8 cellular contexts compared by ENCODE assay signal in the genomic region with DNA sequence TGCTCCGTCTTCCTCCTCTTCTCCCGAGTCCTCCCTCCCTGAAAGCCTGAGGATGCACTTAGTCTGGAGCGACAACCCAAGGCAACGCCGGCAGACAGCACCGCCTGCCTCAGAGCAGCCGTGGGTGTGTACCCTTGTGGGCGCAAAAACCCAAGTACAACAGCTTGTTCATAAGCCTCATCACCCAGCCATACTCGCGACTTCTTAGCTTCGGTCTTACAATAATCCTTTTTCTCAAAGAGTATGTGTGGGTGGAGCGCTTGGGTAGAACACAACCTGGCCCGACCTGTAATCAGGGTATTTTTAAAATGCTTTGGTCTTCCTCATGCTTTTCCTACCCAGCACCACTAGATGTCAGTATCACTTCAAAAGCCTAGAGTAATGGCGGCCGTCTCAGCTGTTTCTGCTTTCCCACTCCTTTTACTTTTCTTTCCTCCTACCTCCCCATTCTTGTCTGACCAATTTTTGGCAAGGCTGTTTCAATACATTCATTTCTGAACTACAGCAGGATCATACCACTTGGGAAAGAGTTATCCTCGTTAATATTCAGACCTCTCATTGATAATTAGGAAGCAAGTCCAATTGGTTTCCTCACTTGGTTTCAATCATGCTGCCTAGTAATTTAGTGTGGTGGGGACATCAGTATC.
DNase-seq lines count a peak whose midpoint lies in the region; ATAC-seq and TF ChIP-seq lines count a peak whose summit lies in the region.

No MANE protein-coding gene starts in this region.

- in situ Hi-C loops in Panc1 (cut with HindIII; ENCODE audit: low pct_unique_long_range_greater_than_20kb, low sequenced_read_pairs): no loop called here

- no TSS peak for BruUV-seq in Panc1 (replicated peaks; lab: Mats Ljungman, UMichigan)

- H3K4me1 Mint-ChIP-seq in activated T-helper 2 cell treated with anti-CD3 and anti-CD28 coated beads, Interferon-gamma antibody, Interleukin-2, Interleukin-4, amounts not matched to agents 10 μg/mL and 5 μg/mL and 100 μg/mL, durations not matched to agents 14 hours and 24 hours and 36 hours (ENCODE audit: low read depth): peaks cover 10% of the 10 kb centered on the region
- H3K4me1 Mint-ChIP-seq in neural crest cell: peaks cover 10% of the 10 kb centered on the region

- WGBS in upper lobe of left lung, 2 donors: 14 to 18% methylated on average over 16 of the region's 16 CpGs

- CTCF ChIA-PET in Panc1 (lab: Charles Lee): interaction anchor here (1.3 kb wide), 1 partner anchor 265 kb away, joined by 3 read pairs; no protein-coding TSS in a partner anchor

- DNase-seq in EL (peak; percentile 73), Panc1 (ENCODE audit: low read depth, low spot score) (peak; percentile 53), fibroblast of villous mesenchyme (ENCODE audit: low read depth) (peak; percentile 82), neural crest cell (ENCODE audit: low read depth, low spot score) (peak; percentile 39), upper lobe of left lung (peak; percentile 25 to 59)
- peak; percentile 31 for DNase-seq in activated T-helper 2 cell treated with anti-CD3 and anti-CD28 coated beads, Interferon-gamma antibody, Interleukin-2, Interleukin-4, amounts not matched to agents 10 μg/mL and 5 μg/mL and 100 μg/mL, durations not matched to agents 14 hours and 24 hours and 36 hours (ENCODE audit: low spot score)

- no peaks in the 10 kb centered on the region for H3K9me3 Mint-ChIP-seq in activated T-helper 2 cell treated with anti-CD3 and anti-CD28 coated beads, Interferon-gamma antibody, Interleukin-2, Interleukin-4, amounts not matched to agents 10 μg/mL and 5 μg/mL and 100 μg/mL, durations not matched to agents 14 hours and 24 hours and 36 hours
- H3K9me3 Mint-ChIP-seq in neural crest cell: no peaks in the 10 kb centered on the region

- H3K36me3 Mint-ChIP-seq in activated T-helper 2 cell treated with anti-CD3 and anti-CD28 coated beads, Interferon-gamma antibody, Interleukin-2, Interleukin-4, amounts not matched to agents 10 μg/mL and 5 μg/mL and 100 μg/mL, durations not matched to agents 14 hours and 24 hours and 36 hours (ENCODE audit: low read depth): no peaks in the 10 kb centered on the region
- no peaks in the 10 kb centered on the region for H3K36me3 Mint-ChIP-seq in neural crest cell (ENCODE audit: low read depth)

- intact Hi-C loops in Panc1 (cut with micrococcal nuclease; ENCODE audit: unreplicated experiment): loop anchor here (1.0 kb wide), 1 partner anchor 266 kb away; no protein-coding TSS in a partner anchor
- intact Hi-C loops in activated T-helper 2 cell treated with anti-CD3 and anti-CD28 coated beads, Interferon-gamma antibody, Interleukin-2, Interleukin-4, amounts not matched to agents 10 μg/mL and 5 μg/mL and 100 μg/mL, durations not matched to agents 14 hours and 24 hours and 36 hours (cut with micrococcal nuclease): loop anchor here (1.0 to 5.0 kb wide), 3 partner anchors 197 to 309 kb away; partner anchors contain the start of gene EPS8

- peaks cover 1% of the 10 kb centered on the region for H3K27me3 Mint-ChIP-seq in activated T-helper 2 cell treated with anti-CD3 and anti-CD28 coated beads, Interferon-gamma antibody, Interleukin-2, Interleukin-4, amounts not matched to agents 10 μg/mL and 5 μg/mL and 100 μg/mL, durations not matched to agents 14 hours and 24 hours and 36 hours (ENCODE audit: low read depth)
- peaks cover 4% of the 10 kb centered on the region for H3K27me3 Mint-ChIP-seq in neural crest cell (ENCODE audit: low read depth)

- H3K27ac ChIP-seq in Panc1 (ENCODE audit: low read length): peak overlapping the region; percentile 18; the same call in 1 of the 2 replicates
- H3K27ac ChIP-seq in upper lobe of left lung: no peak overlapping the region

- TF ChIP-seq RAD21 in Ishikawa (IDR thresholded peaks at IDR 0.05; ENCODE audit: low read depth): peak; percentile 97

- TF ChIP-seq POLR2A in upper lobe of left lung (IDR thresholded peaks at IDR 0.05): no peak

- H3K4me1 ChIP-seq in Panc1 (ENCODE audit: control insufficient read depth, insufficient read depth, low read length) (no peaks in the 10 kb centered on the region), upper lobe of left lung (peaks cover 0 to 9% (median 1%) of the 10 kb centered on the region in 4 donors)

- peak overlapping the region; percentile 69 for H3K4me3 Mint-ChIP-seq in activated T-helper 2 cell treated with anti-CD3 and anti-CD28 coated beads, Interferon-gamma antibody, Interleukin-2, Interleukin-4, amounts not matched to agents 10 μg/mL and 5 μg/mL and 100 μg/mL, durations not matched to agents 14 hours and 24 hours and 36 hours (ENCODE audit: low read depth)
- H3K4me3 Mint-ChIP-seq in neural crest cell: peak overlapping the region; percentile 17

- POLR2A ChIA-PET in Panc1 (lab: Charles Lee): interaction anchor here (0.7 kb wide), 1 partner anchor 184 kb away, joined by 4 read pairs; no protein-coding TSS in a partner anchor

- peak; percentile 87 for TF ChIP-seq CTCF in Panc1 (IDR thresholded peaks at IDR 0.05)
- peak; percentile 87 for TF ChIP-seq CTCF in fibroblast of villous mesenchyme (IDR thresholded peaks at IDR 0.05; ENCODE audit: insufficient read depth, low read depth, low read length)
- peak; percentile 99 for TF ChIP-seq CTCF in neural crest cell (conservative IDR thresholded peaks at IDR 0.05)
- TF ChIP-seq CTCF in upper lobe of left lung (IDR thresholded peaks at IDR 0.05): peak; percentile 76 to 90 (median 88)

- no peaks in the 10 kb centered on the region for H3K36me3 ChIP-seq in Panc1 (ENCODE audit: control insufficient read depth, insufficient read depth, low read length)
- no peaks in the 10 kb centered on the region for H3K36me3 ChIP-seq in upper lobe of left lung

- H3K27ac Mint-ChIP-seq in activated T-helper 2 cell treated with anti-CD3 and anti-CD28 coated beads, Interferon-gamma antibody, Interleukin-2, Interleukin-4, amounts not matched to agents 10 μg/mL and 5 μg/mL and 100 μg/mL, durations not matched to agents 14 hours and 24 hours and 36 hours: no peak overlapping the region
- no peak overlapping the region for H3K27ac Mint-ChIP-seq in neural crest cell (ENCODE audit: unreplicated experiment)

- H3K9me3 ChIP-seq in Panc1 (ENCODE audit: control insufficient read depth, insufficient read depth, low read depth, low read length): no peaks in the 10 kb centered on the region
- H3K9me3 ChIP-seq in upper lobe of left lung: no peaks in the 10 kb centered on the region

- ATAC-seq in GM21825 (IDR thresholded peaks at IDR 0.05; ENCODE audit: unreplicated experiment) (peak; percentile 93), Panc1 (peak; percentile 95), upper lobe of left lung (ENCODE audit: low FRiP score in 2 of 2) (peak; percentile 88 to 93)

- TF ChIP-seq EP300 in Ishikawa (IDR thresholded peaks at IDR 0.05; ENCODE audit: borderline replicate concordance) (no peak), upper lobe of left lung (IDR thresholded peaks at IDR 0.05) (no peak)

- H3K4me3 ChIP-seq in Panc1 (ENCODE audit: low read depth in 2 of 2, low read length in 2 of 2) (peak overlapping the region; percentile 26 to 58), fibroblast of villous mesenchyme (ENCODE audit: low read depth, low read length) (peak overlapping the region; percentile 55), upper lobe of left lung (peak overlapping the region in 3 of 4 donors; percentile 19 to 34 (median 21))

- no peaks in the 10 kb centered on the region for H3K27me3 ChIP-seq in Panc1 (ENCODE audit: control insufficient read depth, insufficient read depth, low read length)
- H3K27me3 ChIP-seq in upper lobe of left lung: no peaks in the 10 kb centered on the region

TF ChIP-seq in Ishikawa, 13 proteins besides CTCF, POLR2A, EP300 and RAD21 (continues in another document):
- TF ChIP-seq CREB1 (IDR thresholded peaks at IDR 0.05; ENCODE audit: low read depth) (no peak), TCF12 (IDR thresholded peaks at IDR 0.05; ENCODE audit: low read depth) (no peak), CEBPB (IDR thresholded peaks at IDR 0.05) (no peak), YY1 (IDR thresholded peaks at IDR 0.05; ENCODE audit: low read depth) (peak; percentile 94), ZBTB7A (IDR thresholded peaks at IDR 0.05; ENCODE audit: low read depth) (no peak), REST (IDR thresholded peaks at IDR 0.05; ENCODE audit: low read depth) (no peak), TEAD4 (IDR thresholded peaks at IDR 0.05) (no peak), MAX (IDR thresholded peaks at IDR 0.05) (peak; percentile 37; the same call in 1 of the 2 replicates)
- TF ChIP-seq, protein P1, sequence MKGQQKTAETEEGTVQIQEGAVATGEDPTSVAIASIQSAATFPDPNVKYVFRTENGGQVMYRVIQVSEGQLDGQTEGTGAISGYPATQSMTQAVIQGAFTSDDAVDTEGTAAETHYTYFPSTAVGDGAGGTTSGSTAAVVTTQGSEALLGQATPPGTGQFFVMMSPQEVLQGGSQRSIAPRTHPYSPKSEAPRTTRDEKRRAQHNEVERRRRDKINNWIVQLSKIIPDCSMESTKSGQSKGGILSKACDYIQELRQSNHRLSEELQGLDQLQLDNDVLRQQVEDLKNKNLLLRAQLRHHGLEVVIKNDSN (IDR thresholded peaks at IDR 0.05): no peak

Comparison
In these comparisons a context has a peak if more than half of its experiments do, and no peak if none do; other contexts are left out.
1. DNase-seq: peak in every context shown above with its lines; median percentile 82 in fibroblast of villous mesenchyme; 73 in EL; 53 in Panc1; 42 in upper lobe of left lung; 39 in neural crest cell; 31 in activated T-helper 2 cell treated with anti-CD3 and anti-CD28 coated beads, Interferon-gamma antibody, Interleukin-2, Interleukin-4, amounts not matched to agents 10 μg/mL and 5 μg/mL and 100 μg/mL, durations not matched to agents 14 hours and 24 hours and 36 hours.